Comparison of ENCODE assay signal across 1 cellular context in the genomic region with DNA sequence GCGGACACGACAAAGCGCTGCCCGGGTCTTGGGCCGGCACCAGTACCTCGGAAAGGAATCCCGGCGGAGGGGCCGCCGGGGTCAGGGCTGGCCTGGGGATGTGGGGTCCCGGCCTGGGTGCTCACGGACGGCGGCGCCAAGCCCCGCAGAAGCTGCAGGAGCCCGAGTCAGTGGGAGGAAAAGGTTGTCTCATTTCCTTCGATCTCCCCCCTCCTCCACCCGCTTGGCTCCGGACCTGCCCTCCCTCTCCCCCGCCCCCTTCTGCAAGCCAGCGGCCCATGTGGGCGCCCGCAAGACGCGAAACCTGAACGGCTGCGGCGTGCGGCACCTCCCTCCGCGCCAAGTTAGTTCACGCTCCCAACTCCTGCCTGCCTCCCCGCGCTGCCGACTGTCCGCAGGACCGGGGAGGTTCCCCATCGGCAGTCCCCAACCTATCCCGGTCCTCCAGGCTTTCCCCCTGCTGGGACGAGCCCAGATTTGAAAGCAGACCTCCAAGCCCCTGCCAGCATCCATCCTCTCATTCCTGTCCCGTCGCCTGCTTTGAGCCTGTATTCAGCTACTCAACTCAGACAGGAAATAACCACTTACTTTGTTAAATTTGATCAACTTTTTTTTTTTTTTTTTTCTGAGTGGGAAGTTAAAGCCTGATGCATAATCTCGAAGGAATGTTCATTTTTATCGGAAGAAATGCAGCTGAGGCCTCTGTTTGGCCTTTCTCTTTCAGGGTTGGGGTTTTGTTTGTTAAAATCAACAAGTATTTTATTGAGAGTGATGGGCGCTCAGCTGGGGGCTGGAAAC.
A peak's percentile ranks its signal among the peaks of the same experiment; 100 is the strongest.
TF ChIP-seq lines count a peak whose summit lies in the region.

Gene EVA1A (minus strand): TSS at position 172 of the 798 bp plus-strand sequence. CDS start 42,799 bp downstream, outside the sequence.

TF ChIP-seq in HepG2, 621 proteins besides CTCF, POLR2A, EP300 and RAD21 (continued from another document and continues in another):
- TF ChIP-seq, protein P1, sequence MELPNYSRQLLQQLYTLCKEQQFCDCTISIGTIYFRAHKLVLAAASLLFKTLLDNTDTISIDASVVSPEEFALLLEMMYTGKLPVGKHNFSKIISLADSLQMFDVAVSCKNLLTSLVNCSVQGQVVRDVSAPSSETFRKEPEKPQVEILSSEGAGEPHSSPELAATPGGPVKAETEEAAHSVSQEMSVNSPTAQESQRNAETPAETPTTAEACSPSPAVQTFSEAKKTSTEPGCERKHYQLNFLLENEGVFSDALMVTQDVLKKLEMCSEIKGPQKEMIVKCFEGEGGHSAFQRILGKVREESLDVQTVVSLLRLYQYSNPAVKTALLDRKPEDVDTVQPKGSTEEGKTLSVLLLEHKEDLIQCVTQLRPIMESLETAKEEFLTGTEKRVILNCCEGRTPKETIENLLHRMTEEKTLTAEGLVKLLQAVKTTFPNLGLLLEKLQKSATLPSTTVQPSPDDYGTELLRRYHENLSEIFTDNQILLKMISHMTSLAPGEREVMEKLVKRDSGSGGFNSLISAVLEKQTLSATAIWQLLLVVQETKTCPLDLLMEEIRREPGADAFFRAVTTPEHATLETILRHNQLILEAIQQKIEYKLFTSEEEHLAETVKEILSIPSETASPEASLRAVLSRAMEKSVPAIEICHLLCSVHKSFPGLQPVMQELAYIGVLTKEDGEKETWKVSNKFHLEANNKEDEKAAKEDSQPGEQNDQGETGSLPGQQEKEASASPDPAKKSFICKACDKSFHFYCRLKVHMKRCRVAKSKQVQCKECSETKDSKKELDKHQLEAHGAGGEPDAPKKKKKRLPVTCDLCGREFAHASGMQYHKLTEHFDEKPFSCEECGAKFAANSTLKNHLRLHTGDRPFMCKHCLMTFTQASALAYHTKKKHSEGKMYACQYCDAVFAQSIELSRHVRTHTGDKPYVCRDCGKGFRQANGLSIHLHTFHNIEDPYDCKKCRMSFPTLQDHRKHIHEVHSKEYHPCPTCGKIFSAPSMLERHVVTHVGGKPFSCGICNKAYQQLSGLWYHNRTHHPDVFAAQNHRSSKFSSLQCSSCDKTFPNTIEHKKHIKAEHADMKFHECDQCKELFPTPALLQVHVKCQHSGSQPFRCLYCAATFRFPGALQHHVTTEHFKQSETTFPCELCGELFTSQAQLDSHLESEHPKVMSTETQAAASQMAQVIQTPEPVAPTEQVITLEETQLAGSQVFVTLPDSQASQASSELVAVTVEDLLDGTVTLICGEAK (IDR thresholded peaks at IDR 0.05), result no peak
- TF ChIP-seq, protein P1 (CRISPR knock-in tag; IDR thresholded peaks at IDR 0.05), result peak; percentile 13; the same call in 1 of the 2 replicates
- TF ChIP-seq KMT2A (CRISPR knock-in tag; IDR thresholded peaks at IDR 0.05) (peak; percentile 89), CREBL2 (CRISPR knock-in tag; IDR thresholded peaks at IDR 0.05; ENCODE audit: borderline replicate concordance) (no peak), ZNF3 (CRISPR knock-in tag; IDR thresholded peaks at IDR 0.05) (no peak), ZNF773 (CRISPR knock-in tag; IDR thresholded peaks at IDR 0.05; ENCODE audit: borderline replicate concordance) (no peak; the same call in 1 of the 2 replicates), ZNF562 (CRISPR knock-in tag; IDR thresholded peaks at IDR 0.05; ENCODE audit: borderline replicate concordance) (no peak), ZSCAN29 (CRISPR knock-in tag; conservative IDR thresholded peaks at IDR 0.05) (0 out of 2 replicates have a peak, but pooled peaks have one; percentile 65), SP1 (IDR thresholded peaks at IDR 0.05) (no peak), SP1 (CRISPR knock-in tag; IDR thresholded peaks at IDR 0.05) (no peak), ZMYM3 (CRISPR knock-in tag; IDR thresholded peaks at IDR 0.05) (peak; percentile 49; the same call in 1 of the 2 replicates), NR3C1 (CRISPR knock-in tag; IDR thresholded peaks at IDR 0.05) (no peak), CEBPG (CRISPR knock-in tag; IDR thresholded peaks at IDR 0.05) (no peak), CC2D1A (CRISPR knock-in tag; IDR thresholded peaks at IDR 0.05) (no peak), GATAD2A (CRISPR knock-in tag; IDR thresholded peaks at IDR 0.05) (peak; percentile 50), SKIL (CRISPR knock-in tag; IDR thresholded peaks at IDR 0.05; ENCODE audit: borderline replicate concordance) (peak; percentile 67), ZBTB20 (CRISPR knock-in tag; IDR thresholded peaks at IDR 0.05; ENCODE audit: borderline replicate concordance, low read depth) (0 out of 2 replicates have a peak, but pooled peaks have one; percentile 18), YEATS2 (CRISPR knock-in tag; IDR thresholded peaks at IDR 0.05; ENCODE audit: borderline replicate concordance) (peak; percentile 64; the same call in 1 of the 2 replicates), ZBTB21 (CRISPR knock-in tag; IDR thresholded peaks at IDR 0.05) (no peak), ZNF788 (CRISPR knock-in tag; IDR thresholded peaks at IDR 0.05; ENCODE audit: borderline replicate concordance) (peak; percentile 65; the same call in 1 of the 2 replicates), SIN3A (IDR thresholded peaks at IDR 0.05; ENCODE audit: borderline replicate concordance, low read depth, low read length) (peak; percentile 75; the same call in 1 of the 2 replicates), RARG (CRISPR knock-in tag; IDR thresholded peaks at IDR 0.05; ENCODE audit: low read depth) (no peak), ESRRA (CRISPR knock-in tag; IDR thresholded peaks at IDR 0.05; ENCODE audit: low read depth) (no peak; the same call in 1 of the 2 replicates), NFATC3 (CRISPR knock-in tag; IDR thresholded peaks at IDR 0.05) (no peak), TEAD3 (CRISPR knock-in tag; optimal IDR thresholded peaks at IDR 0.05; ENCODE audit: borderline replicate concordance) (peak; percentile 55), TBL1XR1 (IDR thresholded peaks at IDR 0.05; ENCODE audit: borderline replicate concordance, low read length, partially characterized antibody) (no peak), ZNF614 (CRISPR knock-in tag; IDR thresholded peaks at IDR 0.05; ENCODE audit: borderline replicate concordance) (peak; percentile 56; the same call in 1 of the 2 replicates), CHCHD3 (CRISPR knock-in tag; IDR thresholded peaks at IDR 0.05) (no peak), NFKBIZ (CRISPR knock-in tag; IDR thresholded peaks at IDR 0.05) (no peak), MTF1 (CRISPR knock-in tag; IDR thresholded peaks at IDR 0.05) (no peak), EHMT2 (IDR thresholded peaks at IDR 0.05; ENCODE audit: borderline replicate concordance, low read depth, low read length) (no peak), IRF2 (CRISPR knock-in tag; IDR thresholded peaks at IDR 0.05) (peak; percentile 44), ZNF598 (CRISPR knock-in tag; IDR thresholded peaks at IDR 0.05; ENCODE audit: borderline replicate concordance) (no peak), TBP (CRISPR knock-in tag; IDR thresholded peaks at IDR 0.05) (no peak), KAT2B (IDR thresholded peaks at IDR 0.05; ENCODE audit: borderline replicate concordance, low read depth, low read length) (no peak), ZZZ3 (CRISPR knock-in tag; IDR thresholded peaks at IDR 0.05; ENCODE audit: borderline replicate concordance) (no peak; the same call in 1 of the 2 replicates), NONO (IDR thresholded peaks at IDR 0.05) (no peak), NONO (CRISPR knock-in tag; conservative IDR thresholded peaks at IDR 0.05) (peak; percentile 88), AHR (CRISPR knock-in tag; IDR thresholded peaks at IDR 0.05) (peak; percentile 69; the same call in 1 of the 2 replicates), YY1 (IDR thresholded peaks at IDR 0.05; ENCODE audit: insufficient read depth, insufficient replicate concordance, low read depth, low read length) (peak; percentile 67), SNAI1 (CRISPR knock-in tag; IDR thresholded peaks at IDR 0.05; ENCODE audit: borderline replicate concordance) (no peak)
- TF ChIP-seq, protein P2, sequence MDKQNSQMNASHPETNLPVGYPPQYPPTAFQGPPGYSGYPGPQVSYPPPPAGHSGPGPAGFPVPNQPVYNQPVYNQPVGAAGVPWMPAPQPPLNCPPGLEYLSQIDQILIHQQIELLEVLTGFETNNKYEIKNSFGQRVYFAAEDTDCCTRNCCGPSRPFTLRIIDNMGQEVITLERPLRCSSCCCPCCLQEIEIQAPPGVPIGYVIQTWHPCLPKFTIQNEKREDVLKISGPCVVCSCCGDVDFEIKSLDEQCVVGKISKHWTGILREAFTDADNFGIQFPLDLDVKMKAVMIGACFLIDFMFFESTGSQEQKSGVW (CRISPR knock-in tag; IDR thresholded peaks at IDR 0.05; ENCODE audit: borderline replicate concordance), result no peak
- TF ChIP-seq, protein P3, sequence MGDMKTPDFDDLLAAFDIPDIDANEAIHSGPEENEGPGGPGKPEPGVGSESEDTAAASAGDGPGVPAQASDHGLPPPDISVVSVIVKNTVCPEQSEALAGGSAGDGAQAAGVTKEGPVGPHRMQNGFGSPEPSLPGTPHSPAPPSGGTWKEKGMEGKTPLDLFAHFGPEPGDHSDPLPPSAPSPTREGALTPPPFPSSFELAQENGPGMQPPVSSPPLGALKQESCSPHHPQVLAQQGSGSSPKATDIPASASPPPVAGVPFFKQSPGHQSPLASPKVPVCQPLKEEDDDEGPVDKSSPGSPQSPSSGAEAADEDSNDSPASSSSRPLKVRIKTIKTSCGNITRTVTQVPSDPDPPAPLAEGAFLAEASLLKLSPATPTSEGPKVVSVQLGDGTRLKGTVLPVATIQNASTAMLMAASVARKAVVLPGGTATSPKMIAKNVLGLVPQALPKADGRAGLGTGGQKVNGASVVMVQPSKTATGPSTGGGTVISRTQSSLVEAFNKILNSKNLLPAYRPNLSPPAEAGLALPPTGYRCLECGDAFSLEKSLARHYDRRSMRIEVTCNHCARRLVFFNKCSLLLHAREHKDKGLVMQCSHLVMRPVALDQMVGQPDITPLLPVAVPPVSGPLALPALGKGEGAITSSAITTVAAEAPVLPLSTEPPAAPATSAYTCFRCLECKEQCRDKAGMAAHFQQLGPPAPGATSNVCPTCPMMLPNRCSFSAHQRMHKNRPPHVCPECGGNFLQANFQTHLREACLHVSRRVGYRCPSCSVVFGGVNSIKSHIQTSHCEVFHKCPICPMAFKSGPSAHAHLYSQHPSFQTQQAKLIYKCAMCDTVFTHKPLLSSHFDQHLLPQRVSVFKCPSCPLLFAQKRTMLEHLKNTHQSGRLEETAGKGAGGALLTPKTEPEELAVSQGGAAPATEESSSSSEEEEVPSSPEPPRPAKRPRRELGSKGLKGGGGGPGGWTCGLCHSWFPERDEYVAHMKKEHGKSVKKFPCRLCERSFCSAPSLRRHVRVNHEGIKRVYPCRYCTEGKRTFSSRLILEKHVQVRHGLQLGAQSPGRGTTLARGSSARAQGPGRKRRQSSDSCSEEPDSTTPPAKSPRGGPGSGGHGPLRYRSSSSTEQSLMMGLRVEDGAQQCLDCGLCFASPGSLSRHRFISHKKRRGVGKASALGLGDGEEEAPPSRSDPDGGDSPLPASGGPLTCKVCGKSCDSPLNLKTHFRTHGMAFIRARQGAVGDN (CRISPR knock-in tag; IDR thresholded peaks at IDR 0.05), result peak; percentile 94
- TF ChIP-seq, protein P4, sequence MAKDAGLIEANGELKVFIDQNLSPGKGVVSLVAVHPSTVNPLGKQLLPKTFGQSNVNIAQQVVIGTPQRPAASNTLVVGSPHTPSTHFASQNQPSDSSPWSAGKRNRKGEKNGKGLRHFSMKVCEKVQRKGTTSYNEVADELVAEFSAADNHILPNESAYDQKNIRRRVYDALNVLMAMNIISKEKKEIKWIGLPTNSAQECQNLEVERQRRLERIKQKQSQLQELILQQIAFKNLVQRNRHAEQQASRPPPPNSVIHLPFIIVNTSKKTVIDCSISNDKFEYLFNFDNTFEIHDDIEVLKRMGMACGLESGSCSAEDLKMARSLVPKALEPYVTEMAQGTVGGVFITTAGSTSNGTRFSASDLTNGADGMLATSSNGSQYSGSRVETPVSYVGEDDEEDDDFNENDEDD (CRISPR knock-in tag; IDR thresholded peaks at IDR 0.05; ENCODE audit: borderline replicate concordance), result peak; percentile 93
- TF ChIP-seq, protein P5, sequence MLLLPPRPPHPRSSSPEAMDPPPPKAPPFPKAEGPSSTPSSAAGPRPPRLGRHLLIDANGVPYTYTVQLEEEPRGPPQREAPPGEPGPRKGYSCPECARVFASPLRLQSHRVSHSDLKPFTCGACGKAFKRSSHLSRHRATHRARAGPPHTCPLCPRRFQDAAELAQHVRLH (CRISPR knock-in tag; IDR thresholded peaks at IDR 0.05; ENCODE audit: borderline replicate concordance, low read depth), result peak; percentile 17; the same call in 1 of the 2 replicates
